In genomic region chr4:4334798-4335520, GRCh38 we compare ENCODE assay signal across 8 cellular contexts. TPM values are rescaled to one million over a fixed set of nuclear protein-coding genes. Genes with fewer than 3 reads are reported as not detected.
DNase-seq lines count a peak whose midpoint lies in the region; ATAC-seq and TF ChIP-seq lines count a peak whose summit lies in the region.

No MANE protein-coding gene starts in this region.

- H3K4me3 ChIP-seq in A673 (ENCODE audit: low read depth, low read length, poor library complexity, severe bottlenecking) (no peak overlapping the region), OCI-LY3 (ENCODE audit: low read length) (peak overlapping the region; percentile 54), fibroblast of pulmonary artery (replicated peaks; ENCODE audit: low read depth, low read length) (no peak overlapping the region), osteoblast (ENCODE audit: insufficient read depth, low read length) (no peak overlapping the region), tibial artery (no peak overlapping the region)

- H3K4me1 ChIP-seq in A673 (ENCODE audit: insufficient read depth, low read length, poor library complexity, severe bottlenecking) = no peaks in the 10 kb centered on the region
- peaks cover 55% of the 10 kb centered on the region for H3K4me1 ChIP-seq in OCI-LY3 (ENCODE audit: low read length)
- H3K4me1 ChIP-seq in osteoblast (ENCODE audit: insufficient read depth, low read length) = peaks cover 3% of the 10 kb centered on the region
- H3K4me1 ChIP-seq in tibial artery = no peaks in the 10 kb centered on the region

- CTCF ChIA-PET in A673 (lab: Charles Lee) = interaction anchor here (0.7 kb wide), 1 partner anchor 16 kb away, joined by 3 read pairs; no protein-coding TSS in a partner anchor

- H3K9me3 ChIP-seq in A673 (ENCODE audit: low read depth, low read length, poor library complexity, severe bottlenecking) (no peaks in the 10 kb centered on the region), OCI-LY3 (ENCODE audit: insufficient read depth, low read length) (peaks cover 3% of the 10 kb centered on the region; the same call in 1 of the 2 replicates), osteoblast (ENCODE audit: low read depth, low read length) (no peaks in the 10 kb centered on the region), tibial artery (peaks cover 0 to 4% (median 0%) of the 10 kb centered on the region in 3 donors)

- H3K4me1 Mint-ChIP-seq in activated T-cell treated with anti-CD3 and anti-CD28 coated beads, Interleukin-2, amount 50 U/mL, for 4 hours (ENCODE audit: low read depth) = peaks cover 3% of the 10 kb centered on the region

- H4K20me1 ChIP-seq in OCI-LY3 (ENCODE audit: insufficient read depth, low read length) (no peaks in the 10 kb centered on the region), osteoblast (ENCODE audit: insufficient read depth, low read length) (no peaks in the 10 kb centered on the region)

- ATAC-seq in GM18505 (IDR thresholded peaks at IDR 0.05; ENCODE audit: unreplicated experiment) (peak; percentile 78), HG03354 (IDR thresholded peaks at IDR 0.05; ENCODE audit: poor library complexity, severe bottlenecking, unreplicated experiment) (peak; percentile 76)
- peak; percentile 93 to 96 for ATAC-seq in activated T-cell treated with anti-CD3 and anti-CD28 coated beads, Interleukin-2, amount 50 U/mL, for 4 hours

- no peak for TF ChIP-seq POLR2A in GM18505 (IDR thresholded peaks at IDR 0.05; ENCODE audit: borderline replicate concordance, extremely low read depth, insufficient read depth, insufficient read length)

- no TSS peak for BruUV-seq in A673 (replicated peaks; lab: Mats Ljungman, UMichigan)

- H3K4me3 Mint-ChIP-seq in activated T-cell treated with anti-CD3 and anti-CD28 coated beads, Interleukin-2, amount 50 U/mL, for 4 hours = no peak overlapping the region

- H3K36me3 ChIP-seq in A673 (ENCODE audit: insufficient read depth, low read length, poor library complexity, severe bottlenecking) (no peaks in the 10 kb centered on the region), OCI-LY3 (replicated peaks; ENCODE audit: low read depth, low read length) (peaks cover 5% of the 10 kb centered on the region), osteoblast (ENCODE audit: insufficient read depth, low read length) (no peaks in the 10 kb centered on the region), tibial artery (no peaks in the 10 kb centered on the region)

- H3K9me3 Mint-ChIP-seq in activated T-cell treated with anti-CD3 and anti-CD28 coated beads, Interleukin-2, amount 50 U/mL, for 4 hours = no peaks in the 10 kb centered on the region

- H3K27me3 ChIP-seq in A673 (replicated peaks; ENCODE audit: insufficient read depth, low read depth, low read length, poor library complexity) (no peaks in the 10 kb centered on the region), OCI-LY3 (ENCODE audit: low read depth, low read length) (no peaks in the 10 kb centered on the region), osteoblast (ENCODE audit: insufficient read depth, low read length) (peaks cover 9% of the 10 kb centered on the region), tibial artery (peaks cover 0 to 5% of the 10 kb centered on the region in 2 donors)

- TF ChIP-seq CTCF in A673 (conservative IDR thresholded peaks at IDR 0.05; ENCODE audit: low read depth, low read length) (peak; percentile 84), OCI-LY3 (IDR thresholded peaks at IDR 0.05; ENCODE audit: low read depth, low read length) (peak; percentile 80), fibroblast of pulmonary artery (IDR thresholded peaks at IDR 0.05; ENCODE audit: low read length, missing control alignments) (peak; percentile 84), osteoblast (IDR thresholded peaks at IDR 0.05; ENCODE audit: extremely low read depth, low read depth, low read length) (peak; percentile 76), tibial artery (IDR thresholded peaks at IDR 0.05) (peak; percentile 57 to 65)

- DNase-seq in A673 (ENCODE audit: low spot score) (peak; percentile 58), fibroblast of pulmonary artery (ENCODE audit: low read depth) (peak; percentile 67), osteoblast (ENCODE audit: insufficient read length, low spot score, missing footprints) (no peak), tibial artery (no peak)
- DNase-seq in activated T-cell treated with anti-CD3 and anti-CD28 coated beads, Interleukin-2, amount 50 U/mL, for 4 hours = peak; percentile 69

- peak overlapping the region; percentile 60 for H3K9ac ChIP-seq in OCI-LY3 (ENCODE audit: low read length)

- H3K27ac ChIP-seq in A673 (ENCODE audit: low read depth, low read length, poor library complexity, severe bottlenecking) (no peak overlapping the region), OCI-LY3 (ENCODE audit: low read length) (peak overlapping the region; percentile 85), osteoblast (ENCODE audit: low read depth, low read length) (no peak overlapping the region), tibial artery (no peak overlapping the region)

- H3K27me3 Mint-ChIP-seq in activated T-cell treated with anti-CD3 and anti-CD28 coated beads, Interleukin-2, amount 50 U/mL, for 4 hours (ENCODE audit: low read depth) = no peaks in the 10 kb centered on the region

- intact Hi-C loops in A673 (cut with micrococcal nuclease; ENCODE audit: unreplicated experiment) (loop anchor here (1.0 to 10.0 kb wide), 2 partner anchors 83 to 350 kb away; no protein-coding TSS in a partner anchor), tibial artery (cut with DNase I; ENCODE audit: low total_unique reads) (no loop called here)

- peak overlapping the region; percentile 81 for H3K4me2 ChIP-seq in OCI-LY3 (ENCODE audit: low read length)
- no peak overlapping the region for H3K4me2 ChIP-seq in osteoblast (ENCODE audit: insufficient read depth, low read length)

- H3K79me2 ChIP-seq in OCI-LY3 (ENCODE audit: low read length) (no peaks in the 10 kb centered on the region), osteoblast (ENCODE audit: insufficient read depth, low read length) (no peaks in the 10 kb centered on the region)

- POLR2A ChIA-PET in A673 (lab: Charles Lee; ENCODE audit: low non-redundant PET) = no interaction called here

- no peaks in the 10 kb centered on the region for H3K36me3 Mint-ChIP-seq in activated T-cell treated with anti-CD3 and anti-CD28 coated beads, Interleukin-2, amount 50 U/mL, for 4 hours (ENCODE audit: insufficient read depth)

- H2AFZ ChIP-seq in OCI-LY3 (ENCODE audit: low read depth, low read length) (no peak overlapping the region), osteoblast (ENCODE audit: low read length) (no peak overlapping the region)

RNA-seq across cellular contexts. Expression of gene ZBTB49, which starts 44.9 kb away (rescaled TPM):
- total RNA-seq in A673 (2021) = 6.6 and 6.8 TPM in 2 replicates
- total RNA-seq in activated T-cell treated with anti-CD3 and anti-CD28 coated beads, Interleukin-2, amount 50 U/mL, for 4 hours = 1 to 10 TPM; 4.5 to 6.9 (median 6.2) TPM
- 5.0 and 6.2 TPM in 2 replicates for total RNA-seq in osteoblast

RNA-seq across cellular contexts. Expression of gene LYAR, which starts 45.0 kb away (rescaled TPM):
- total RNA-seq in A673 (2021) (38.3 and 49.3 TPM in 2 replicates), osteoblast (3.5 and 4.0 TPM in 2 replicates)
- 100 to 1,000 TPM; 114 to 129 (median 118) TPM for total RNA-seq in activated T-cell treated with anti-CD3 and anti-CD28 coated beads, Interleukin-2, amount 50 U/mL, for 4 hours

RNA-seq across cellular contexts. Expression of gene NSG1, which starts 51.9 kb away (rescaled TPM):
- total RNA-seq in A673 (2021) (1.3 and 2.7 TPM in 2 replicates), osteoblast (not detected in 2 replicates)
- total RNA-seq in activated T-cell treated with anti-CD3 and anti-CD28 coated beads, Interleukin-2, amount 50 U/mL, for 4 hours = 1 to 10 TPM; 1.2 to 3.5 (median 1.9) TPM

Comparison
In these comparisons a context has a peak if more than half of its experiments do, and no peak if none do; other contexts are left out.
1. DNase-seq: peak in A673 (single experiment), activated T-cell treated with anti-CD3 and anti-CD28 coated beads, Interleukin-2, amount 50 U/mL, for 4 hours (single experiment) and fibroblast of pulmonary artery (single experiment); none in osteoblast (single experiment) and tibial artery (0 of 2).
2. Peak in every context shown above with its lines, with median percentiles within 50 percentile points of each other: CTCF ChIP-seq and ATAC-seq.